In the genomic region with DNA sequence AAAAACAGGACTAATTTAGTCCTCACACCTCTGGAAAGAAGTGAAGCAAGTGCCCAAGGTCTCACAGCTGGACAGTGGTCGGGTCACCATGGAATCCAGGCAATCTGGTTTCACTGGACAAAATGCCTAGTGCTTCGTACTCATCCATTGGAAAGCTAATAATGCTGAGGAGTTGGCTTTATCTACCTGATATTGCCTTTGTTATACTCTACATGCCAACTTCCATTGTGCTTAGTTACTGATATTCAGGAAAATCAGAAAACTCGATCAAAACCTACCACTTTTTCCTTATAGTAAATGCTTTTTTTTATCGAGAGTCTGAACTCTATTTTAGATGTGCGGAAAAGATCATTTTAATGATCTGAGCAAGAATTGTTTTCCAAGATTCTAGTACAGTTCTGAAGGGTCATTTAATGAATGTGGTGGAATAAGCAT, we compare ENCODE assay signal across 8 cellular contexts.
DNase-seq lines count a peak whose midpoint lies in the region; ATAC-seq lines count a peak whose summit lies in the region.

No MANE protein-coding gene starts in this region.

- H3K4me3 ChIP-seq in NT2/D1 (ENCODE audit: insufficient read length, low read depth) (peak overlapping the region; percentile 84), rectal smooth muscle tissue (ENCODE audit: low read length) (peak overlapping the region; percentile 95)

- no peaks in the 10 kb centered on the region for H3K36me3 ChIP-seq in NT2/D1 (ENCODE audit: insufficient read depth, insufficient read length, low read length)
- no peaks in the 10 kb centered on the region for H3K36me3 ChIP-seq in rectal smooth muscle tissue (ENCODE audit: control insufficient read depth, insufficient read depth, low read length)

- no peaks in the 10 kb centered on the region for H3K9me3 ChIP-seq in NT2/D1 (ENCODE audit: insufficient read depth, low read length)

- DNase-seq in NT2/D1 (ENCODE audit: low read depth, low spot score) (no peak), epithelial cell of prostate (ENCODE audit: low read depth, low spot score) (no peak), pons (ENCODE audit: low spot score) (no peak), NCI-H1417 (lab: John Stamatoyannopoulos, UW) (no peak)

- H3K9ac ChIP-seq in NT2/D1 (ENCODE audit: insufficient read length, low read depth) (peak overlapping the region; percentile 70), rectal smooth muscle tissue (ENCODE audit: low read length) (peak overlapping the region; percentile 56)

- no peaks in the 10 kb centered on the region for H3K27me3 ChIP-seq in NT2/D1 (ENCODE audit: insufficient read depth, insufficient read length)
- H3K27me3 ChIP-seq in rectal smooth muscle tissue (ENCODE audit: control insufficient read depth, insufficient read depth, low read length) = no peaks in the 10 kb centered on the region

- peak overlapping the region; percentile 40 for H3K27ac ChIP-seq in epithelial cell of prostate
- H3K27ac ChIP-seq in rectal smooth muscle tissue (ENCODE audit: low read depth, low read length) = peak overlapping the region; percentile 72

- no peaks in the 10 kb centered on the region for H3K4me1 ChIP-seq in NT2/D1 (ENCODE audit: insufficient read depth, insufficient read length)
- peaks cover 2% of the 10 kb centered on the region for H3K4me1 ChIP-seq in rectal smooth muscle tissue (ENCODE audit: control insufficient read depth, insufficient read depth, low read length)

- peak; percentile 9 for ATAC-seq in GM18519 (IDR thresholded peaks at IDR 0.05; ENCODE audit: low FRiP score, unreplicated experiment)
- no peak for ATAC-seq in HG03378 (IDR thresholded peaks at IDR 0.05; ENCODE audit: unreplicated experiment)
- no peak for ATAC-seq in HG03432 (IDR thresholded peaks at IDR 0.05; ENCODE audit: unreplicated experiment)
